ENCODE assay signal across 8 cellular contexts in the genomic region with DNA sequence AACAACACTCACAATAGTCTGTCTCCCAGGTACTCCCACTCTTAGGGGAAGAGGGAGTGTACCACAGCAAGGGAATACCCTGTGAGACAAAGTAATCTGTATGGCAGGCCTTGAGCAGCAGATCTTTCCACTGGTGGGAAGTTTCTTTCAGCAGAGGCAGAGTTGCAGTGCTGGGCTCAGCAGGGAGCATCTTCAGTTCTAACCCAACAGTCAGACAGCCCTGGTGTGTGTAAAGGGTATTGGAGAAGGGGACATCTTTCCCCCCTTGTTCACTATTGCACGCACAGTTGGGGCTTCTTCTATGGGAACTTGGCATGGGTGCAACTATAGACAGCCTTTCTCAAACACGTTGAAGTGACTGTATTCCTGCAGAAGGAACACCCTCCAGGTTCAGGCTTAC.
"Had no signal": no experiment of that assay in that cellular context is flagged by ENCODE, and none has a peak within 500 bp of the region (broad histone marks: within the 10 kb centered on the region; RNA-seq: fewer than 3 reads in every experiment).

No MANE protein-coding gene starts in this region.

- H3K36me3 Mint-ChIP-seq: IgD-negative memory B cell had no signal

- DNase-seq: IMR-90, KBM-7, KG1 had no signal

- H3K4me3 ChIP-seq: K562 had no signal

- H3K27ac ChIP-seq: HL-60, KMS-11 had no signal

- H3K4me1 Mint-ChIP-seq: IgD-negative memory B cell had no signal

- H3K27ac Mint-ChIP-seq: IgD-negative memory B cell had no signal

- H3K4me2 ChIP-seq: KMS-11 had no signal

- ATAC-seq: K562 had no signal

- H3K9ac ChIP-seq: KMS-11 had no signal

- FAIRE-seq: HTR-8/SVneo, K562 had no signal
